Comparison of ENCODE assay signal across 9 cellular contexts in genomic region chr11:121463689-121464335, GRCh38. TPM values are rescaled to one million over a fixed set of nuclear protein-coding genes. Genes with fewer than 3 reads are reported as not detected.
DNase-seq lines count a peak whose midpoint lies in the region; ATAC-seq, FAIRE-seq and TF ChIP-seq lines count a peak whose summit lies in the region.
"Had no signal": no experiment of that assay in that cellular context is flagged by ENCODE, and none has a peak within 500 bp of the region (broad histone marks: within the 10 kb centered on the region; RNA-seq: fewer than 3 reads in every experiment).

No MANE protein-coding gene starts in this region.

- H3F3A ChIP-seq in GM23338 (replicated peaks; ENCODE audit: low read depth), result peaks cover 5% of the 10 kb centered on the region; the same call in 1 of the 2 replicates

- H3K4me1 Mint-ChIP-seq in GM23338, result peaks cover 88% of the 10 kb centered on the region
- peaks cover 98% of the 10 kb centered on the region for H3K4me1 Mint-ChIP-seq in activated CD8-positive, alpha-beta T cell treated with anti-CD3 and anti-CD28 coated beads, Interleukin-2, amount 10 ng/mL, durations not matched to agents 7 days and 5 days (ENCODE audit: low read depth)

- peak overlapping the region; percentile 83; the same call in 2 of the 3 replicates for H3K4me2 ChIP-seq in A549
- peak overlapping the region; percentile 74 for H3K4me2 ChIP-seq in GM23338
- H3K4me2 ChIP-seq in HepG2 (ENCODE audit: low read depth, low read length), result no peak overlapping the region

- H3K9ac ChIP-seq in HepG2 (ENCODE audit: insufficient read depth, low read depth, low read length), result no peak overlapping the region

- H3K27ac Mint-ChIP-seq in GM23338, result peak overlapping the region; percentile 56
- peak overlapping the region; percentile 93 for H3K27ac Mint-ChIP-seq in activated CD8-positive, alpha-beta T cell treated with anti-CD3 and anti-CD28 coated beads, Interleukin-2, amount 10 ng/mL, durations not matched to agents 7 days and 5 days

- CTCF ChIA-PET in A549 (lab: Yijun Ruan, JAX), result interaction anchor here (1.4 kb wide), 1 partner anchor 11 kb away, joined by 5 read pairs; the partner anchor contains the start of genes SORL1 and SORL1-AS1
- CTCF ChIA-PET in activated CD8-positive, alpha-beta T cell treated with anti-CD3 and anti-CD28 coated beads, Interleukin-2, amount 10 ng/mL, durations not matched to agents 7 days and 5 days (lab: Charles Lee), result interaction anchor here (0.7 to 7.9 kb wide), 9 partner anchors 9 to 127 kb away, joined by 3 to 90 read pairs (median 4); partner anchors contain the start of genes SORL1 and SORL1-AS1
- CTCF ChIA-PET in HepG2 (lab: Yijun Ruan, JAX; ENCODE audit: low intra/inter-chr PET ratio, low total read pairs), result no interaction called here

- H3K36me3 ChIP-seq in GM23338 (ENCODE audit: insufficient read depth) (peaks cover 3% of the 10 kb centered on the region; the same call in 1 of the 2 replicates), HepG2 (replicated peaks in 1 of 2; ENCODE audit: control insufficient read depth in 1 of 2, insufficient read depth in 2 of 2, low read length in 2 of 2) (peaks cover 2 to 12% of the 10 kb centered on the region in 2 experiments; a peak in 4 of 5 replicates), suprapubic skin (no peaks in the 10 kb centered on the region)

- no peaks in the 10 kb centered on the region for H3K9me2 ChIP-seq in GM23338 (ENCODE audit: insufficient read depth)

- TF ChIP-seq CTCF in A549 (IDR thresholded peaks at IDR 0.05), result no peak
- no peak for TF ChIP-seq CTCF in GM23338 (conservative IDR thresholded peaks at IDR 0.05; ENCODE audit: low read depth in 2 of 2)
- no peak for TF ChIP-seq CTCF in HepG2 (CRISPR knock-in tag; IDR thresholded peaks at IDR 0.05)
- TF ChIP-seq CTCF in suprapubic skin (IDR thresholded peaks at IDR 0.05), result no peak

- in situ Hi-C loops in HepG2 (cut with HindIII; ENCODE audit: extremely low pct_ligation_motif_present, low pct_unique_long_range_greater_than_20kb), result no loop called here

- TF ChIP-seq POLR2A in A549 (IDR thresholded peaks at IDR 0.05; ENCODE audit: low read length), result no peak
- no peak for TF ChIP-seq POLR2A in HepG2 (IDR thresholded peaks at IDR 0.05; ENCODE audit: insufficient read depth in 1 of 2, low read depth in 2 of 2, low read length in 2 of 2)
- no peak for TF ChIP-seq POLR2A in suprapubic skin (IDR thresholded peaks at IDR 0.05)

- H3K9me3 Mint-ChIP-seq in GM23338, result no peaks in the 10 kb centered on the region
- no peaks in the 10 kb centered on the region for H3K9me3 Mint-ChIP-seq in activated CD8-positive, alpha-beta T cell treated with anti-CD3 and anti-CD28 coated beads, Interleukin-2, amount 10 ng/mL, durations not matched to agents 7 days and 5 days (ENCODE audit: insufficient read depth)

- no peak overlapping the region for H3K4me3 Mint-ChIP-seq in GM23338
- peak overlapping the region; percentile 67 for H3K4me3 Mint-ChIP-seq in activated CD8-positive, alpha-beta T cell treated with anti-CD3 and anti-CD28 coated beads, Interleukin-2, amount 10 ng/mL, durations not matched to agents 7 days and 5 days

- peaks cover 39% of the 10 kb centered on the region for H3K4me1 ChIP-seq in A549
- peaks cover 90% of the 10 kb centered on the region for H3K4me1 ChIP-seq in GM23338 (ENCODE audit: insufficient read depth)
- H3K4me1 ChIP-seq in HepG2 (ENCODE audit: insufficient read depth, low read length), result peaks cover 95% of the 10 kb centered on the region
- H3K4me1 ChIP-seq in suprapubic skin, result peaks cover 43% of the 10 kb centered on the region

- peaks cover 16% of the 10 kb centered on the region for H3K27me3 Mint-ChIP-seq in GM23338 (ENCODE audit: insufficient read depth, low read depth, poor library complexity)
- no peaks in the 10 kb centered on the region for H3K27me3 Mint-ChIP-seq in activated CD8-positive, alpha-beta T cell treated with anti-CD3 and anti-CD28 coated beads, Interleukin-2, amount 10 ng/mL, durations not matched to agents 7 days and 5 days (ENCODE audit: low read depth)

- H4K20me1 ChIP-seq in GM23338 (replicated peaks; ENCODE audit: insufficient read depth), result peaks cover 11% of the 10 kb centered on the region
- peaks cover 35% of the 10 kb centered on the region for H4K20me1 ChIP-seq in HepG2 (ENCODE audit: insufficient read depth, low read length)

- no peak for DNase-seq in A549 (ENCODE audit: low read depth in 1 of 2, low spot score in 1 of 2)
- no peak for DNase-seq in GM23338 (ENCODE audit: low spot score)
- no peak for DNase-seq in activated CD8-positive, alpha-beta T cell treated with anti-CD3 and anti-CD28 coated beads, Interleukin-2, amount 10 ng/mL, durations not matched to agents 7 days and 5 days
- DNase-seq in HepG2 (ENCODE audit: low spot score), result no peak
- no peak for DNase-seq in suprapubic skin (ENCODE audit: low spot score in 2 of 2)
- DNase-seq in stimulated activated CD8-positive, alpha-beta memory T cell treated with anti-CD3 and anti-CD28 coated beads, Interleukin-4, amount 100 ng/mL, for 48 hours, result no peak
- DNase-seq: NCI-H187 had no signal

- H3K27ac ChIP-seq in A549 (peak overlapping the region in 1 of 2 experiments; percentile 93; a peak in 1 of 6 replicates), GM23338 (ENCODE audit: low read depth) (peak overlapping the region; percentile 93; the same call in 1 of the 2 replicates), HepG2 (ENCODE audit: extremely low read length, insufficient read depth, low read length) (peak overlapping the region; percentile 6), suprapubic skin (no peak overlapping the region)

- TF ChIP-seq RAD21 in A549 (conservative IDR thresholded peaks at IDR 0.05 in 1 of 2, IDR thresholded peaks at IDR 0.05 in 1 of 2), result no peak
- TF ChIP-seq RAD21 in HepG2 (CRISPR knock-in tag; IDR thresholded peaks at IDR 0.05), result no peak

- H2AFZ ChIP-seq in GM23338 (no peak overlapping the region), HepG2 (ENCODE audit: low read length) (no peak overlapping the region)

- TF ChIP-seq EP300 in A549 (IDR thresholded peaks at IDR 0.05) (no peak), HepG2 (IDR thresholded peaks at IDR 0.05; ENCODE audit: low read depth in 2 of 2, low read length in 2 of 2) (no peak), HepG2 (CRISPR knock-in tag; IDR thresholded peaks at IDR 0.05; ENCODE audit: borderline replicate concordance) (no peak), suprapubic skin (IDR thresholded peaks at IDR 0.05) (no peak)

- no TSS peak for BruUV-seq in HepG2 (replicated peaks; lab: Mats Ljungman, UMichigan)

- 93% methylated on average over 6 of the region's 6 CpGs for WGBS in A549 (ENCODE audit: missing lambda C conversion rate)
- WGBS in HepG2 (ENCODE audit: low lambda C conversion rate), result 95% methylated on average over 6 of the region's 6 CpGs
- 89% methylated on average over 6 of the region's 6 CpGs for WGBS in suprapubic skin

- POLR2A ChIA-PET in A549 (lab: Yijun Ruan, JAX), result no interaction called here
- POLR2A ChIA-PET in activated CD8-positive, alpha-beta T cell treated with anti-CD3 and anti-CD28 coated beads, Interleukin-2, amount 10 ng/mL, durations not matched to agents 7 days and 5 days (lab: Charles Lee), result interaction anchor here (0.9 to 10.3 kb wide), 5 partner anchors 13 to 51 kb away, joined by 3 to 156 read pairs (median 5); partner anchors contain the start of genes SORL1 and SORL1-AS1
- POLR2A ChIA-PET in HepG2 (lab: Yijun Ruan, JAX), result no interaction called here

- ATAC-seq in A549 (no peak), GM23338 (no peak), HepG2 (no peak), GM21447 (IDR thresholded peaks at IDR 0.05; ENCODE audit: unreplicated experiment) (no peak), GM19351 (IDR thresholded peaks at IDR 0.05; ENCODE audit: unreplicated experiment) (no peak)
- no peak for ATAC-seq in activated CD8-positive, alpha-beta T cell treated with anti-CD3 and anti-CD28 coated beads, Interleukin-2, amount 10 ng/mL, durations not matched to agents 7 days and 5 days

- FAIRE-seq in A549 (lab: Jason Lieb, UNC) (no peak), HepG2 (lab: Jason Lieb, UNC) (no peak)

- H3K27me3 ChIP-seq in GM23338 (ENCODE audit: insufficient read depth), result no peaks in the 10 kb centered on the region
- no peaks in the 10 kb centered on the region for H3K27me3 ChIP-seq in HepG2 (ENCODE audit: control insufficient read depth in 1 of 2, insufficient read depth in 2 of 2, low read length in 2 of 2)
- H3K27me3 ChIP-seq in suprapubic skin, result no peaks in the 10 kb centered on the region

- no peaks in the 10 kb centered on the region for H3K9me3 ChIP-seq in A549
- no peaks in the 10 kb centered on the region for H3K9me3 ChIP-seq in HepG2 (ENCODE audit: low read length)
- no peaks in the 10 kb centered on the region for H3K9me3 ChIP-seq in suprapubic skin

- H3K36me3 Mint-ChIP-seq in GM23338 (ENCODE audit: low read depth), result peaks cover 7% of the 10 kb centered on the region; the same call in 2 of the 3 replicates
- peaks cover 38% of the 10 kb centered on the region for H3K36me3 Mint-ChIP-seq in activated CD8-positive, alpha-beta T cell treated with anti-CD3 and anti-CD28 coated beads, Interleukin-2, amount 10 ng/mL, durations not matched to agents 7 days and 5 days (ENCODE audit: low read depth)

- H3K79me2 ChIP-seq in GM23338 (replicated peaks; ENCODE audit: insufficient read depth) (peaks cover 98% of the 10 kb centered on the region), HepG2 (ENCODE audit: insufficient read depth, low read length) (peaks cover 89% of the 10 kb centered on the region)

- H3K4me3 ChIP-seq in A549 (no peak overlapping the region), GM23338 (no peak overlapping the region), HepG2 (replicated peaks in 1 of 3; ENCODE audit: insufficient read depth in 1 of 3, low read depth in 2 of 3, low read length in 3 of 3) (no peak overlapping the region), suprapubic skin (no peak overlapping the region)

- intact Hi-C loops in HepG2 (cut with micrococcal nuclease; ENCODE audit: unreplicated experiment), result no loop called here

RNA-seq across cellular contexts. Expression of gene SORL1, which starts 11.7 kb away (rescaled TPM):
- polyA plus RNA-seq in A549 (2011; rRNA removed) (3.8 and 4.8 TPM in 2 replicates), A549 (2017; fragmentation: RNase III; extraction: RNeasy Plus Mini Kit Qiagen cat#74134 plus additional on column Dnase treatment) (0.45 to 0.77 TPM (median 0.58 TPM) in 3 replicates), GM23338 (2016; fragmentation: Nextera tagmentation; extraction: Ambion mirVana) (20.1 and 23.0 TPM in 2 replicates), HepG2 (2011; rRNA removed) (138 and 148 TPM in 2 replicates)
- polyA plus RNA-seq in A549 (2012; cell fraction: cytosol; rRNA removed), result 1.2 and 1.6 TPM in 2 replicates
- 4.0 and 5.9 TPM in 2 replicates for polyA plus RNA-seq in A549 (2012; cell fraction: nucleus; rRNA removed)
- 24.2 and 31.8 TPM in 2 replicates for polyA minus RNA-seq in A549 (2011; rRNA and poly(A)+ RNA removed)
- 78.3 and 78.8 TPM in 2 replicates for total RNA-seq in GM23338 (2014; rRNA removed; shearing (Covaris generic))
- total RNA-seq in activated CD8-positive, alpha-beta T cell treated with anti-CD3 and anti-CD28 coated beads, Interleukin-2, amount 10 ng/mL, durations not matched to agents 7 days and 5 days, result 100 to 1,000 TPM in 1 of 2 experiments, 10 to 100 TPM in 1; 98.9 to 107 TPM
- total RNA-seq in HepG2 (2016; rRNA removed; fragmentation: Illumina TruSeq; extraction: Trizol) (10.5 and 21.3 TPM in 2 replicates), suprapubic skin (10 to 100 TPM; 12.1 to 42.8 (median 21.0) TPM)
- total RNA-seq in HepG2 (2016; cell fraction: cytosol; rRNA removed; fragmentation: Illumina TruSeq; extraction: Trizol; ENCODE audit: low read depth), result 3.5 and 4.0 TPM in 2 replicates
- total RNA-seq in HepG2 (2016; cell fraction: insoluble cytoplasmic fraction; rRNA removed; fragmentation: Illumina TruSeq; extraction: Trizol), result 8.7 and 19.9 TPM in 2 replicates
- total RNA-seq in HepG2 (2016; cell fraction: membrane; rRNA removed; fragmentation: Illumina TruSeq; extraction: Trizol), result 5.1 and 5.3 TPM in 2 replicates
- total RNA-seq in HepG2 (2016; cell fraction: nucleus; rRNA removed; fragmentation: Illumina TruSeq; extraction: Trizol), result 40.2 and 51.2 TPM in 2 replicates
- 139 and 149 TPM in 2 replicates for polyA plus RNA-seq in HepG2 (2011; cell fraction: cytosol; rRNA removed)
- 450 and 556 TPM in 2 replicates for polyA plus RNA-seq in HepG2 (2011; cell fraction: nucleus; rRNA removed)
- polyA plus RNA-seq in HepG2 (2012), result 91.0 and 166 TPM in 2 replicates
- 0.50 and 0.54 TPM in 2 replicates for polyA plus RNA-seq in HepG2 (2016; cell fraction: cytosol; fragmentation: Illumina TruSeq; extraction: Trizol; ENCODE audit: low read depth)
- polyA plus RNA-seq in HepG2 (2016; cell fraction: insoluble cytoplasmic fraction; fragmentation: Illumina TruSeq; extraction: Trizol; ENCODE audit: low read depth), result 4.0 and 5.0 TPM in 2 replicates
- 1.00 and 1.2 TPM in 2 replicates for polyA plus RNA-seq in HepG2 (2016; cell fraction: membrane; fragmentation: Illumina TruSeq; extraction: Trizol; ENCODE audit: low read depth)
- polyA plus RNA-seq in HepG2 (2016; cell fraction: nucleus; fragmentation: Illumina TruSeq; extraction: Trizol; ENCODE audit: insufficient read depth, low read depth), result 20.9 and 24.9 TPM in 2 replicates
- polyA minus RNA-seq in HepG2 (2011; rRNA and poly(A)+ RNA removed; ENCODE audit: low replicate concordance), result 23.6 and 1,177 TPM in 2 replicates
- 280 and 339 TPM in 2 replicates for polyA minus RNA-seq in HepG2 (2011; cell fraction: cytosol; rRNA and poly(A)+ RNA removed)
- 516 and 542 TPM in 2 replicates for polyA minus RNA-seq in HepG2 (2011; cell fraction: nucleus; rRNA and poly(A)+ RNA removed)
